1 cellular context compared by ENCODE assay signal in genomic region chr9:111078391-111079038, GRCh38.
TF ChIP-seq lines count a peak whose summit lies in the region.

No MANE protein-coding gene starts in this region.

TF ChIP-seq in GM12878, 131 proteins besides CTCF, POLR2A, EP300 and RAD21 (continued from another document):
- no peak for TF ChIP-seq USF2 (IDR thresholded peaks at IDR 0.05; ENCODE audit: borderline replicate concordance, low read depth, low read length)
- TF ChIP-seq FOS (IDR thresholded peaks at IDR 0.05; ENCODE audit: borderline replicate concordance, extremely low read depth, insufficient read length), result no peak
- peak; percentile 17; the same call in 1 of the 2 replicates for TF ChIP-seq CREB1 (IDR thresholded peaks at IDR 0.05; ENCODE audit: low read depth)
- TF ChIP-seq SPI1 (IDR thresholded peaks at IDR 0.05; ENCODE audit: borderline replicate concordance, insufficient read depth, low read depth, low read length), result peak; percentile 49; the same call in 1 of the 2 replicates
- peak; percentile 75 for TF ChIP-seq MTA2 (IDR thresholded peaks at IDR 0.05; ENCODE audit: low read depth)
- peak; percentile 76 for TF ChIP-seq RUNX3 (IDR thresholded peaks at IDR 0.05; ENCODE audit: low read length)
- TF ChIP-seq, protein P1, sequence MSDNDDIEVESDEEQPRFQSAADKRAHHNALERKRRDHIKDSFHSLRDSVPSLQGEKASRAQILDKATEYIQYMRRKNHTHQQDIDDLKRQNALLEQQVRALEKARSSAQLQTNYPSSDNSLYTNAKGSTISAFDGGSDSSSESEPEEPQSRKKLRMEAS (IDR thresholded peaks at IDR 0.05; ENCODE audit: low read depth, low read length), result no peak
- TF ChIP-seq, protein P2, sequence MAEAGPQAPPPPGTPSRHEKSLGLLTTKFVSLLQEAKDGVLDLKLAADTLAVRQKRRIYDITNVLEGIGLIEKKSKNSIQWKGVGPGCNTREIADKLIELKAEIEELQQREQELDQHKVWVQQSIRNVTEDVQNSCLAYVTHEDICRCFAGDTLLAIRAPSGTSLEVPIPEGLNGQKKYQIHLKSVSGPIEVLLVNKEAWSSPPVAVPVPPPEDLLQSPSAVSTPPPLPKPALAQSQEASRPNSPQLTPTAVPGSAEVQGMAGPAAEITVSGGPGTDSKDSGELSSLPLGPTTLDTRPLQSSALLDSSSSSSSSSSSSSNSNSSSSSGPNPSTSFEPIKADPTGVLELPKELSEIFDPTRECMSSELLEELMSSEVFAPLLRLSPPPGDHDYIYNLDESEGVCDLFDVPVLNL (IDR thresholded peaks at IDR 0.05; ENCODE audit: low read depth, low read length), result no peak
- peak; percentile 65 for TF ChIP-seq NR2F1 (conservative IDR thresholded peaks at IDR 0.05)
- TF ChIP-seq MXI1 (IDR thresholded peaks at IDR 0.05; ENCODE audit: low read depth, low read length), result no peak
- TF ChIP-seq, protein P3, sequence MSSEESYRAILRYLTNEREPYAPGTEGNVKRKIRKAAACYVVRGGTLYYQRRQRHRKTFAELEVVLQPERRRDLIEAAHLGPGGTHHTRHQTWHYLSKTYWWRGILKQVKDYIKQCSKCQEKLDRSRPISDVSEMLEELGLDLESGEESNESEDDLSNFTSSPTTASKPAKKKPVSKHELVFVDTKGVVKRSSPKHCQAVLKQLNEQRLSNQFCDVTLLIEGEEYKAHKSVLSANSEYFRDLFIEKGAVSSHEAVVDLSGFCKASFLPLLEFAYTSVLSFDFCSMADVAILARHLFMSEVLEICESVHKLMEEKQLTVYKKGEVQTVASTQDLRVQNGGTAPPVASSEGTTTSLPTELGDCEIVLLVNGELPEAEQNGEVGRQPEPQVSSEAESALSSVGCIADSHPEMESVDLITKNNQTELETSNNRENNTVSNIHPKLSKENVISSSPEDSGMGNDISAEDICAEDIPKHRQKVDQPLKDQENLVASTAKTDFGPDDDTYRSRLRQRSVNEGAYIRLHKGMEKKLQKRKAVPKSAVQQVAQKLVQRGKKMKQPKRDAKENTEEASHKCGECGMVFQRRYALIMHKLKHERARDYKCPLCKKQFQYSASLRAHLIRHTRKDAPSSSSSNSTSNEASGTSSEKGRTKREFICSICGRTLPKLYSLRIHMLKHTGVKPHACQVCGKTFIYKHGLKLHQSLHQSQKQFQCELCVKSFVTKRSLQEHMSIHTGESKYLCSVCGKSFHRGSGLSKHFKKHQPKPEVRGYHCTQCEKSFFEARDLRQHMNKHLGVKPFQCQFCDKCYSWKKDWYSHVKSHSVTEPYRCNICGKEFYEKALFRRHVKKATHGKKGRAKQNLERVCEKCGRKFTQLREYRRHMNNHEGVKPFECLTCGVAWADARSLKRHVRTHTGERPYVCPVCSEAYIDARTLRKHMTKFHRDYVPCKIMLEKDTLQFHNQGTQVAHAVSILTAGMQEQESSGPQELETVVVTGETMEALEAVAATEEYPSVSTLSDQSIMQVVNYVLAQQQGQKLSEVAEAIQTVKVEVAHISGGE (CRISPR knock-in tag; IDR thresholded peaks at IDR 0.05), result no peak
- peak; percentile 92 for TF ChIP-seq MEF2B (IDR thresholded peaks at IDR 0.05; ENCODE audit: partially characterized antibody, poor library complexity, severe bottlenecking)
- no peak for TF ChIP-seq IRF4 (IDR thresholded peaks at IDR 0.05; ENCODE audit: low read depth, low read length)
- TF ChIP-seq, protein P4, sequence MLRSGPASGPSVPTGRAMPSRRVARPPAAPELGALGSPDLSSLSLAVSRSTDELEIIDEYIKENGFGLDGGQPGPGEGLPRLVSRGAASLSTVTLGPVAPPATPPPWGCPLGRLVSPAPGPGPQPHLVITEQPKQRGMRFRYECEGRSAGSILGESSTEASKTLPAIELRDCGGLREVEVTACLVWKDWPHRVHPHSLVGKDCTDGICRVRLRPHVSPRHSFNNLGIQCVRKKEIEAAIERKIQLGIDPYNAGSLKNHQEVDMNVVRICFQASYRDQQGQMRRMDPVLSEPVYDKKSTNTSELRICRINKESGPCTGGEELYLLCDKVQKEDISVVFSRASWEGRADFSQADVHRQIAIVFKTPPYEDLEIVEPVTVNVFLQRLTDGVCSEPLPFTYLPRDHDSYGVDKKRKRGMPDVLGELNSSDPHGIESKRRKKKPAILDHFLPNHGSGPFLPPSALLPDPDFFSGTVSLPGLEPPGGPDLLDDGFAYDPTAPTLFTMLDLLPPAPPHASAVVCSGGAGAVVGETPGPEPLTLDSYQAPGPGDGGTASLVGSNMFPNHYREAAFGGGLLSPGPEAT (IDR thresholded peaks at IDR 0.05; ENCODE audit: low read depth), result peak; percentile 88
- TF ChIP-seq ETV6 (conservative IDR thresholded peaks at IDR 0.05 in 1 of 2, IDR thresholded peaks at IDR 0.05 in 1 of 2; ENCODE audit: borderline replicate concordance in 1 of 2, low read depth in 1 of 2), result peak in 1 of 2 experiments; percentile 28; a peak in 1 of 4 replicates
- 0 out of 2 replicates have a peak, but pooled peaks have one; percentile 19 for TF ChIP-seq RAD51 (IDR thresholded peaks at IDR 0.05)
- TF ChIP-seq CHD2 (IDR thresholded peaks at IDR 0.05; ENCODE audit: borderline replicate concordance, low read depth, low read length), result no peak
- TF ChIP-seq SMC3 (IDR thresholded peaks at IDR 0.05; ENCODE audit: borderline replicate concordance, low read length), result peak; percentile 24; the same call in 1 of the 2 replicates
- TF ChIP-seq JUNB (IDR thresholded peaks at IDR 0.05), result peak; percentile 67
- TF ChIP-seq IKZF1 (conservative IDR thresholded peaks at IDR 0.05), result peak; percentile 83
- 0 out of 2 replicates have a peak, but pooled peaks have one; percentile 30 for TF ChIP-seq STAT3 (IDR thresholded peaks at IDR 0.05; ENCODE audit: low read depth, low read length)
- peak; percentile 92 for TF ChIP-seq DPF2 (IDR thresholded peaks at IDR 0.05)
- no peak for TF ChIP-seq HDAC6 (IDR thresholded peaks at IDR 0.05; ENCODE audit: unreplicated experiment)
- peak; percentile 88 for TF ChIP-seq ATF2 (IDR thresholded peaks at IDR 0.05; ENCODE audit: low read length)
- TF ChIP-seq TCF7 (IDR thresholded peaks at IDR 0.05; ENCODE audit: borderline replicate concordance), result 0 out of 2 replicates have a peak, but pooled peaks have one; percentile 10
- TF ChIP-seq CEBPZ (IDR thresholded peaks at IDR 0.05; ENCODE audit: low read depth, low read length), result no peak
- TF ChIP-seq ZNF687 (IDR thresholded peaks at IDR 0.05), result 0 out of 2 replicates have a peak, but pooled peaks have one; percentile 21
- peak; percentile 88; the same call in 1 of the 2 replicates for TF ChIP-seq ESRRA (IDR thresholded peaks at IDR 0.05; ENCODE audit: low read length)
- peak; percentile 94 for TF ChIP-seq MEF2A (IDR thresholded peaks at IDR 0.05; ENCODE audit: insufficient read depth, low read depth, low read length)
- peak; percentile 47 for TF ChIP-seq GATAD2B (conservative IDR thresholded peaks at IDR 0.05; ENCODE audit: low read depth)
- TF ChIP-seq NBN (IDR thresholded peaks at IDR 0.05), result 0 out of 2 replicates have a peak, but pooled peaks have one; percentile 64
- TF ChIP-seq RBBP5 (conservative IDR thresholded peaks at IDR 0.05), result no peak
- peak; percentile 87 for TF ChIP-seq ATF7 (IDR thresholded peaks at IDR 0.05; ENCODE audit: low read depth)
- TF ChIP-seq NFIC (IDR thresholded peaks at IDR 0.05; ENCODE audit: low read depth, low read length), result peak; percentile 93
- no peak for TF ChIP-seq CHD4 (IDR thresholded peaks at IDR 0.05)
- peak; percentile 64; the same call in 1 of the 2 replicates for TF ChIP-seq ZBED1 (IDR thresholded peaks at IDR 0.05; ENCODE audit: borderline replicate concordance)
- no peak for TF ChIP-seq NRF1 (conservative IDR thresholded peaks at IDR 0.05; ENCODE audit: low read depth, low read length)
- TF ChIP-seq IKZF2 (IDR thresholded peaks at IDR 0.05), result peak; percentile 82 to 85
- no peak for TF ChIP-seq POU2F2 (IDR thresholded peaks at IDR 0.05; ENCODE audit: borderline replicate concordance, low read depth, low read length)
- peak; percentile 48; the same call in 1 of the 2 replicates for TF ChIP-seq BMI1 (IDR thresholded peaks at IDR 0.05; ENCODE audit: borderline replicate concordance)
- TF ChIP-seq PKNOX1 (IDR thresholded peaks at IDR 0.05), result peak; percentile 24; the same call in 1 of the 2 replicates
TF ChIP-seq in GM12878: peak in this region for 37.
